In genomic region chr15:29632671-29633406, GRCh38 we compare ENCODE assay signal across 2 cellular contexts.
A peak's percentile ranks its signal among the peaks of the same experiment; 100 is the strongest.
TF ChIP-seq lines count a peak whose summit lies in the region.

No MANE protein-coding gene starts in this region.

TF ChIP-seq in HepG2, 621 proteins besides CTCF, POLR2A, EP300 and RAD21:
- TF ChIP-seq, protein P1, sequence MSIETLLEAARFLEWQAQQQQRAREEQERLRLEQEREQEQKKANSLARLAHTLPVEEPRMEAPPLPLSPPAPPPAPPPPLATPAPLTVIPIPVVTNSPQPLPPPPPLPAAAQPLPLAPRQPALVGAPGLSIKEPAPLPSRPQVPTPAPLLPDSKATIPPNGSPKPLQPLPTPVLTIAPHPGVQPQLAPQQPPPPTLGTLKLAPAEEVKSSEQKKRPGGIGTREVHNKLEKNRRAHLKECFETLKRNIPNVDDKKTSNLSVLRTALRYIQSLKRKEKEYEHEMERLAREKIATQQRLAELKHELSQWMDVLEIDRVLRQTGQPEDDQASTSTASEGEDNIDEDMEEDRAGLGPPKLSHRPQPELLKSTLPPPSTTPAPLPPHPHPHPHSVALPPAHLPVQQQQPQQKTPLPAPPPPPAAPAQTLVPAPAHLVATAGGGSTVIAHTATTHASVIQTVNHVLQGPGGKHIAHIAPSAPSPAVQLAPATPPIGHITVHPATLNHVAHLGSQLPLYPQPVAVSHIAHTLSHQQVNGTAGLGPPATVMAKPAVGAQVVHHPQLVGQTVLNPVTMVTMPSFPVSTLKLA (IDR thresholded peaks at IDR 0.05): peak; percentile 86
- TF ChIP-seq MTA3 (CRISPR knock-in tag; IDR thresholded peaks at IDR 0.05) (no peak), POLR2AphosphoS5 (IDR thresholded peaks at IDR 0.05; ENCODE audit: low read depth, low read length) (no peak)

TF ChIP-seq in H1, 55 proteins besides CTCF, POLR2A, EP300 and RAD21:
- TF ChIP-seq MAFK (IDR thresholded peaks at IDR 0.05; ENCODE audit: low read depth, low read length) (no peak), BACH1 (IDR thresholded peaks at IDR 0.05; ENCODE audit: low read length) (no peak), NANOG (IDR thresholded peaks at IDR 0.05; ENCODE audit: insufficient read depth, low read depth, low read length, poor library complexity, severe bottlenecking) (no peak), SUZ12 (IDR thresholded peaks at IDR 0.05; ENCODE audit: low read length) (no peak), FOSL1 (IDR thresholded peaks at IDR 0.05; ENCODE audit: insufficient read depth, low read depth, low read length) (no peak), CTBP2 (IDR thresholded peaks at IDR 0.05; ENCODE audit: borderline replicate concordance, insufficient read depth, insufficient read length, low read length) (no peak), CHD1 (IDR thresholded peaks at IDR 0.05; ENCODE audit: low read depth, low read length) (no peak), GABPA (IDR thresholded peaks at IDR 0.05; ENCODE audit: borderline replicate concordance, insufficient read depth, low read length) (no peak), BCL11A (IDR thresholded peaks at IDR 0.05; ENCODE audit: low read depth in 2 of 2, low read length in 2 of 2) (no peak), SP1 (IDR thresholded peaks at IDR 0.05; ENCODE audit: low read depth, low read length) (no peak), PHF8 (conservative IDR thresholded peaks at IDR 0.05; ENCODE audit: low read depth, low read length) (no peak), BRCA1 (IDR thresholded peaks at IDR 0.05; ENCODE audit: low read depth, low read length) (no peak), SAP30 (IDR thresholded peaks at IDR 0.05; ENCODE audit: insufficient read depth, insufficient replicate concordance, low read length) (no peak)
- TF ChIP-seq, protein P2, sequence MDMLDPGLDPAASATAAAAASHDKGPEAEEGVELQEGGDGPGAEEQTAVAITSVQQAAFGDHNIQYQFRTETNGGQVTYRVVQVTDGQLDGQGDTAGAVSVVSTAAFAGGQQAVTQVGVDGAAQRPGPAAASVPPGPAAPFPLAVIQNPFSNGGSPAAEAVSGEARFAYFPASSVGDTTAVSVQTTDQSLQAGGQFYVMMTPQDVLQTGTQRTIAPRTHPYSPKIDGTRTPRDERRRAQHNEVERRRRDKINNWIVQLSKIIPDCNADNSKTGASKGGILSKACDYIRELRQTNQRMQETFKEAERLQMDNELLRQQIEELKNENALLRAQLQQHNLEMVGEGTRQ (IDR thresholded peaks at IDR 0.05; ENCODE audit: low read length): no peak
- TF ChIP-seq, protein P3, sequence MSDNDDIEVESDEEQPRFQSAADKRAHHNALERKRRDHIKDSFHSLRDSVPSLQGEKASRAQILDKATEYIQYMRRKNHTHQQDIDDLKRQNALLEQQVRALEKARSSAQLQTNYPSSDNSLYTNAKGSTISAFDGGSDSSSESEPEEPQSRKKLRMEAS (IDR thresholded peaks at IDR 0.05): no peak
